ENCODE assay signal across 8 cellular contexts in genomic region chr10:47743611-47744560, GRCh38. TPM values are rescaled to one million over a fixed set of nuclear protein-coding genes. Genes with fewer than 3 reads are reported as not detected.
DNase-seq lines count a peak whose midpoint lies in the region; ATAC-seq, FAIRE-seq and TF ChIP-seq lines count a peak whose summit lies in the region.
"Not testable (repeated sequence)": the region's sequence is repeated elsewhere in the genome, so short reads cannot be mapped to it uniquely, and the experiment has no call there.

No MANE protein-coding gene starts in this region.

- FAIRE-seq in pancreas (lab: Jason Lieb, UNC) = not testable (repeated sequence)

- H3K27ac Mint-ChIP-seq in activated CD8-positive, alpha-beta T cell treated with anti-CD3 and anti-CD28 coated beads for 36 hours = not testable (repeated sequence)

- H3K4me1 Mint-ChIP-seq in activated CD8-positive, alpha-beta T cell treated with anti-CD3 and anti-CD28 coated beads for 36 hours (ENCODE audit: low read depth) = not testable (repeated sequence)

- not testable (repeated sequence) for H3K4me3 Mint-ChIP-seq in activated CD8-positive, alpha-beta T cell treated with anti-CD3 and anti-CD28 coated beads for 36 hours

- H3K36me3 Mint-ChIP-seq in activated CD8-positive, alpha-beta T cell treated with anti-CD3 and anti-CD28 coated beads for 36 hours (ENCODE audit: low read depth) = not testable (repeated sequence)

- not testable (repeated sequence) for TF ChIP-seq POLR2A in HCT116 (IDR thresholded peaks at IDR 0.05; ENCODE audit: borderline replicate concordance, extremely low read depth, insufficient read depth, insufficient read length); vagina (IDR thresholded peaks at IDR 0.05)

- H3K4me2 ChIP-seq in HCT116 (ENCODE audit: low read length) = peak overlapping the region; percentile 61

- WGBS in pancreas, 2 donors = 3 to 13% methylated on average over 4 to 31 of the region's 48 CpGs

- POLR2A ChIA-PET in HCT116 (lab: Charles Lee); activated CD8-positive, alpha-beta T cell treated with anti-CD3 and anti-CD28 coated beads for 36 hours (lab: Charles Lee): not testable (repeated sequence)

- not testable (repeated sequence) for DNase-seq in HCT116 (ENCODE audit: low read depth, low spot score)
- DNase-seq in activated CD8-positive, alpha-beta T cell treated with anti-CD3 and anti-CD28 coated beads for 36 hours = peak; percentile 19
- DNase-seq in cerebellar cortex (ENCODE audit: low spot score) (peak; percentile 17), pancreas (peak in 5 of 6 donors; percentile 20 to 73 (median 49)), vagina (ENCODE audit: extremely low spot score in 2 of 2) (peak in 1 of 2 donors; percentile 25)

- not testable (repeated sequence) for BruUV-seq in HCT116 (replicated peaks; lab: Mats Ljungman, UMichigan)

- not testable (repeated sequence) for H4K20me1 ChIP-seq in HCT116 (ENCODE audit: insufficient read depth)

- peak overlapping the region; percentile 34 to 53 for H3K4me3 ChIP-seq in HCT116 (replicated peaks in 1 of 2; ENCODE audit: low read depth in 1 of 2, low read length in 2 of 2)
- H3K4me3 ChIP-seq in iPS-11a (ENCODE audit: low read depth, low read length) = peak overlapping the region; percentile 20
- H3K4me3 ChIP-seq in pancreas = peak overlapping the region in 1 of 4 donors; percentile 36
- peak overlapping the region; percentile 35 to 42 for H3K4me3 ChIP-seq in vagina

- RAD21 ChIA-PET in HCT116 (lab: Charles Lee; ENCODE audit: low non-redundant PET in 1 of 2, low total read pairs in 2 of 2, uncharacterized antibody in 2 of 2, unreplicated experiment in 2 of 2) = not testable (repeated sequence)

- H3K9me2 ChIP-seq in HCT116 (ENCODE audit: insufficient read depth) = not testable (repeated sequence)

- H3K27me3 ChIP-seq in HCT116 (ENCODE audit: insufficient read depth, low read length); pancreas; vagina: not testable (repeated sequence)

- ATAC-seq in GM18511 (IDR thresholded peaks at IDR 0.05; ENCODE audit: unreplicated experiment) = peak; percentile 80
- ATAC-seq in HCT116 = peak; percentile 95
- peak; percentile 70 for ATAC-seq in HG03571 (IDR thresholded peaks at IDR 0.05; ENCODE audit: unreplicated experiment)
- peak; percentile 87 for ATAC-seq in activated CD8-positive, alpha-beta T cell treated with anti-CD3 and anti-CD28 coated beads for 36 hours
- peak; percentile 93 to 97 (median 96) for ATAC-seq in pancreas

- not testable (repeated sequence) for H3K4me1 ChIP-seq in HCT116 (ENCODE audit: control insufficient read depth in 1 of 2, insufficient read depth in 2 of 2, low read length in 2 of 2); pancreas; vagina

- not testable (repeated sequence) for H3K9me3 ChIP-seq in HCT116 (ENCODE audit: control insufficient read depth in 1 of 2, insufficient read depth in 1 of 2, low read depth in 1 of 2, low read length in 2 of 2); pancreas; vagina

- not testable (repeated sequence) for H3K27me3 Mint-ChIP-seq in activated CD8-positive, alpha-beta T cell treated with anti-CD3 and anti-CD28 coated beads for 36 hours

- H3K9me3 Mint-ChIP-seq in activated CD8-positive, alpha-beta T cell treated with anti-CD3 and anti-CD28 coated beads for 36 hours = not testable (repeated sequence)

- not testable (repeated sequence) for H2AFZ ChIP-seq in HCT116 (ENCODE audit: low read depth, low read length, poor library complexity, severe bottlenecking)

- peak overlapping the region; percentile 39 for H3K9ac ChIP-seq in HCT116 (ENCODE audit: low read length)

- H3K79me2 ChIP-seq in HCT116 (ENCODE audit: insufficient read depth, low read length) = not testable (repeated sequence)

- not testable (repeated sequence) for TF ChIP-seq CTCF in HCT116 (IDR thresholded peaks at IDR 0.05 in 2 of 3, conservative IDR thresholded peaks at IDR 0.05 in 1 of 3; ENCODE audit: borderline replicate concordance in 1 of 3, insufficient read depth in 1 of 3, low read depth in 2 of 3, low read length in 2 of 3); activated CD8-positive, alpha-beta T cell treated with anti-CD3 and anti-CD28 coated beads for 36 hours (IDR thresholded peaks at IDR 0.05); pancreas (IDR thresholded peaks at IDR 0.05); vagina (IDR thresholded peaks at IDR 0.05)

- not testable (repeated sequence) for TF ChIP-seq RAD21 in HCT116 (IDR thresholded peaks at IDR 0.05; ENCODE audit: low read depth)

- not testable (repeated sequence) for H3K27ac ChIP-seq in HCT116 (ENCODE audit: low read depth, low read length); pancreas; vagina

- intact Hi-C loops in HCT116 (cut with micrococcal nuclease); activated CD8-positive, alpha-beta T cell treated with anti-CD3 and anti-CD28 coated beads for 36 hours (cut with micrococcal nuclease); pancreas (cut with DNase I); vagina (cut with DNase I): not testable (repeated sequence)

- H3K36me3 ChIP-seq in HCT116 (ENCODE audit: control insufficient read depth in 1 of 2, insufficient read depth in 2 of 2, low read length in 2 of 2); pancreas; vagina: not testable (repeated sequence)

- CTCF ChIA-PET in HCT116 (lab: Charles Lee); activated CD8-positive, alpha-beta T cell treated with anti-CD3 and anti-CD28 coated beads for 36 hours (lab: Charles Lee): not testable (repeated sequence)

RNA-seq across cellular contexts. Expression of gene SYT15B, which starts 19.5 kb away (rescaled TPM):
- total RNA-seq in HCT116 (2021; ENCODE audit: unreplicated experiment) (0.37 TPM), pancreas (10 to 100 TPM in 1 of 6 donors, 1 to 10 TPM in 5; 1.7 to 10.3 (median 3.9) TPM), vagina (17.9 TPM)
- polyA plus RNA-seq in HCT116 (2012) = 0.16 TPM in 1 of 2 replicates, not detected in the other
- total RNA-seq in activated CD8-positive, alpha-beta T cell treated with anti-CD3 and anti-CD28 coated beads for 36 hours = under 1 TPM; 0.16 TPM
- polyA plus RNA-seq in pancreas = 1 to 10 TPM; 1.3 to 2.3 TPM
